ENCODE assay signal across 22 cellular contexts in genomic region chr10:58300676-58301075, GRCh38.
"Had no signal": no experiment of that assay in that cellular context is flagged by ENCODE, and none has a peak within 500 bp of the region (broad histone marks: within the 10 kb centered on the region; RNA-seq: fewer than 3 reads in every experiment).

No MANE protein-coding gene starts in this region.

- H3K36me3 ChIP-seq: thoracic aorta, upper lobe of right lung had no signal

- H3K27ac ChIP-seq: epithelial cell of prostate, thoracic aorta, upper lobe of right lung had no signal

- DNase-seq: activated B cell treated with CpG ODN at 0.5 μM for 24 hours; activated CD4-positive, alpha-beta T cell treated with anti-CD3 and anti-CD28 coated beads, Interleukin-2, amount 10 ng/mL, durations not matched to agents 24 days and 14 days; activated CD8-positive, alpha-beta memory T cell treated with anti-CD3 and anti-CD28 coated beads, Interleukin-2, amount 50 U/mL, for 4 hours; activated CD8-positive, alpha-beta T cell treated with anti-CD3 and anti-CD28 coated beads, Interleukin-2, amount 10 ng/mL, durations not matched to agents 7 days and 5 days; activated effector memory CD4-positive, alpha-beta T cell treated with anti-CD3 and anti-CD28 coated beads, Interleukin-2, amount 50 U/mL, for 16 hours; activated T-cell treated with anti-CD3 and anti-CD28 coated beads, Interleukin-2, amount 50 U/mL, for 48 hours; amniotic stem cell; caudate nucleus; cortex of kidney; effector memory CD8-positive, alpha-beta T cell; foreskin melanocyte; head of caudate nucleus; kidney glomerular epithelial cell; mesendoderm; posterior cingulate gyrus; upper lobe of right lung had no signal

- H3K4me1 ChIP-seq: upper lobe of right lung had no signal

- FAIRE-seq: TTC549 had no signal

- H3K4me3 ChIP-seq: thoracic aorta, upper lobe of right lung had no signal

- H3K9me3 ChIP-seq: thoracic aorta, upper lobe of right lung had no signal

- ATAC-seq: activated CD8-positive, alpha-beta T cell treated with anti-CD3 and anti-CD28 coated beads, Interleukin-2, amount 10 ng/mL, durations not matched to agents 7 days and 5 days; activated naive CD4-positive, alpha-beta T cell treated with anti-CD3 and anti-CD28 coated beads, Interleukin-2, amount 50 U/mL, for 72 hours; effector memory CD8-positive, alpha-beta T cell; natural killer cell treated with Interleukin-12 subunit alpha and Interleukin-12 subunit beta and Interleukin-15 and Interleukin-18, amount 100 ng/mL, for 72 hours; stimulated activated effector memory CD8-positive, alpha-beta T cell treated with anti-CD3 and anti-CD28 coated beads, Interleukin-12 subunit alpha, Interleukin-12 subunit beta, amount 100 ng/mL, for 72 hours; upper lobe of right lung had no signal
